13 cellular contexts compared by ENCODE assay signal in the genomic region with DNA sequence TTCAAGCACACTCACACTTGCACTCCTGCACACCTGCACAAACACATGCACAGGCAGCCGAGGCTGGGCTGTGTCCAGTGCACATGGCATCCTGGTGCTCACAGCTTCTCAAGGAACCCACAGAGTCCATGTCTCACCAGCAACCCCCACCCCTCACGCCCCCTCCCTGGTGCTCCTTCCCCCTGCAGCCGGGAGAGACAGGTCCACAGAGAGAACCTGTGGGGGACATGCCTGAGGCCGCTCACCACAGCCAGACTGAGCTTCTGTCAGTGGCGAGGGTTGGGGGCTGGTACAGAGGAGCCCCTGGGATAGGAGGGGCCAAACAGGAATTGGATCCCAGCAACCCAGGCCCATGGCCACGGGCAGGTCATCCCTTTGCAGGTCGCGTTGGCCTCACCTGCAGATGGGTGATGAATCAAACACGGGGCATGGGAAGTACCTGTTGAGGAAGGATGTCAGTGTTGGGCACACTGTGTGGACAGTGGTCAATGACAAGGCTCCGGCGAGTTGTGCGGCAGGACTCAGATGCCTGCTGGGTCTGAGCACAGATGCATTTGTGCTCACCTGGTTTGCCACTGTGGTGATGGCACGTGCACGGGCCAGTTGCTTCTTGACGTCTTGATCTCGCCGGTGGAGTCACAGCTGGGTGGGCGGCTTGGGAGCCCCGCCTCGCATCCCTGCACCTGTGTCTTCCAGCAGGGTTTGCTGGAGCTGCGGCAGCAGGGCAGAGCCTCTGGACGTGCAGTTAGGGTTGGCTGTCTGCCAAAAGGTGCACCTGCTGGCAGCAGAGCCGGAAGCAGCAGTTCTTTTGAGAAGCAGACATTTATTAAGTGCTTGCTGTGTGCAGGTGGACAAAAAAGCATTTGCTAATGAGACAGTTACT.
A peak's percentile ranks its signal among the peaks of the same experiment; 100 is the strongest.
DNase-seq lines count a peak whose midpoint lies in the region; ATAC-seq and TF ChIP-seq lines count a peak whose summit lies in the region.
"Had no signal": no experiment of that assay in that cellular context is flagged by ENCODE, and none has a peak within 500 bp of the region (broad histone marks: within the 10 kb centered on the region; RNA-seq: fewer than 3 reads in every experiment).

No MANE protein-coding gene starts in this region.

- H3K4me1 ChIP-seq in BLaER1, result peaks cover 100% of the 10 kb centered on the region
- peaks cover 9 to 28% (median 18%) of the 10 kb centered on the region in 4 donors for H3K4me1 ChIP-seq in upper lobe of left lung
- H3K4me1 ChIP-seq in prostate gland (replicated peaks), result no peaks in the 10 kb centered on the region

- peak overlapping the region; percentile 88 for H3K4me2 ChIP-seq in BLaER1

- POLR2A ChIA-PET in CD4-positive, alpha-beta T cell (lab: Charles Lee), result no interaction called here

- TF ChIP-seq CTCF in LNCaP clone FGC (IDR thresholded peaks at IDR 0.05; ENCODE audit: control insufficient read depth, extremely low read depth, insufficient read depth) (no peak), upper lobe of left lung (IDR thresholded peaks at IDR 0.05) (no peak), prostate gland (IDR thresholded peaks at IDR 0.05) (no peak)
- no peak for TF ChIP-seq CTCF in CD4-positive, alpha-beta T cell (IDR thresholded peaks at IDR 0.05)

- H3K4me3 Mint-ChIP-seq in CD4-positive, alpha-beta T cell, result no peak overlapping the region
- H3K4me3 Mint-ChIP-seq: natural killer cell; stimulated activated naive B cell treated with anti-CD40 and anti-IgM and Interleukin-4, amounts not matched to agents 10 μg/mL and 1 μg/mL and 100 μg/mL, for 72 hours had no signal

- H4K20me1 ChIP-seq in BLaER1, result no peaks in the 10 kb centered on the region

- TF ChIP-seq EP300 in upper lobe of left lung (IDR thresholded peaks at IDR 0.05), result no peak

- DNase-seq in LNCaP clone FGC (ENCODE audit: low read depth) (peak; percentile 23), NCI-H345 treated with DMSO at 0.1 percent for 48 hours (lab: John Stamatoyannopoulos, UW; ENCODE audit: unreplicated experiment) (peak; percentile 94), germinal center (ENCODE audit: low spot score) (peak; percentile 33), upper lobe of left lung (no peak), prostate gland (ENCODE audit: low spot score) (no peak)
- no peak for DNase-seq in CD4-positive, alpha-beta T cell
- DNase-seq: activated CD4-positive, CD25-positive, alpha-beta regulatory T cell; activated gamma-delta T cell; Kasumi-1; natural killer cell; stimulated activated naive B cell treated with anti-CD40 and anti-IgM and Interleukin-4, amounts not matched to agents 10 μg/mL and 1 μg/mL and 100 μg/mL, for 72 hours had no signal

- no peak overlapping the region for H3K9ac ChIP-seq in BLaER1

- no peak overlapping the region for H3K27ac Mint-ChIP-seq in CD4-positive, alpha-beta T cell
- H3K27ac Mint-ChIP-seq: natural killer cell; stimulated activated naive B cell treated with anti-CD40 and anti-IgM and Interleukin-4, amounts not matched to agents 10 μg/mL and 1 μg/mL and 100 μg/mL, for 72 hours had no signal

- H3K9me3 ChIP-seq in BLaER1 (peaks cover 12% of the 10 kb centered on the region), upper lobe of left lung (no peaks in the 10 kb centered on the region), prostate gland (no peaks in the 10 kb centered on the region)
- no peaks in the 10 kb centered on the region for H3K9me3 ChIP-seq in CD4-positive, alpha-beta T cell (ENCODE audit: control insufficient read depth, low read length)

- no peaks in the 10 kb centered on the region for H3K27me3 Mint-ChIP-seq in CD4-positive, alpha-beta T cell
- H3K27me3 Mint-ChIP-seq: stimulated activated naive B cell treated with anti-CD40 and anti-IgM and Interleukin-4, amounts not matched to agents 10 μg/mL and 1 μg/mL and 100 μg/mL, for 72 hours had no signal

- peaks cover 23% of the 10 kb centered on the region for H3K4me1 Mint-ChIP-seq in CD4-positive, alpha-beta T cell (ENCODE audit: low read depth)

- CTCF ChIA-PET in CD4-positive, alpha-beta T cell (lab: Charles Lee), result no interaction called here

- 77 to 86% methylated on average over 9 to 23 of the region's 23 CpGs for WGBS in upper lobe of left lung, 2 donors
- WGBS in prostate gland, result 70% methylated on average over 22 of the region's 23 CpGs

- intact Hi-C loops in prostate gland (cut with DNase I), result no loop called here
- intact Hi-C loops in CD4-positive, alpha-beta T cell (cut with DNase I, micrococcal nuclease), result no loop called here

- H3K4me3 ChIP-seq in BLaER1 (peak overlapping the region; percentile 2; the same call in 1 of the 2 replicates), LNCaP clone FGC (ENCODE audit: low read depth, low read length) (no peak overlapping the region), upper lobe of left lung (no peak overlapping the region), prostate gland (no peak overlapping the region)

- H3K36me3 ChIP-seq in BLaER1 (no peaks in the 10 kb centered on the region), upper lobe of left lung (no peaks in the 10 kb centered on the region), prostate gland (no peaks in the 10 kb centered on the region)

- ATAC-seq in GM18868 (IDR thresholded peaks at IDR 0.05; ENCODE audit: unreplicated experiment), result no peak
- no peak for ATAC-seq in upper lobe of left lung (ENCODE audit: low FRiP score in 2 of 2)
- ATAC-seq in CD4-positive, alpha-beta T cell (ENCODE audit: poor library complexity), result no peak
- ATAC-seq: natural killer cell; stimulated activated naive B cell treated with anti-CD40 and anti-IgM and Interleukin-4, amounts not matched to agents 10 μg/mL and 1 μg/mL and 100 μg/mL, for 72 hours had no signal

- H3K36me3 Mint-ChIP-seq in CD4-positive, alpha-beta T cell (ENCODE audit: low read depth), result no peaks in the 10 kb centered on the region
- H3K36me3 Mint-ChIP-seq: natural killer cell; stimulated activated naive B cell treated with anti-CD40 and anti-IgM and Interleukin-4, amounts not matched to agents 10 μg/mL and 1 μg/mL and 100 μg/mL, for 72 hours had no signal

- TF ChIP-seq POLR2A in upper lobe of left lung (IDR thresholded peaks at IDR 0.05) (no peak), prostate gland (IDR thresholded peaks at IDR 0.05) (no peak)

- H3K9me3 Mint-ChIP-seq in CD4-positive, alpha-beta T cell, result no peaks in the 10 kb centered on the region
- H3K9me3 Mint-ChIP-seq: natural killer cell had no signal

- H3K27me3 ChIP-seq in BLaER1, result no peaks in the 10 kb centered on the region
- H3K27me3 ChIP-seq in upper lobe of left lung, result no peaks in the 10 kb centered on the region
- H3K27me3 ChIP-seq in prostate gland (replicated peaks; ENCODE audit: insufficient read depth), result no peaks in the 10 kb centered on the region
- H3K27me3 ChIP-seq in CD4-positive, alpha-beta T cell (ENCODE audit: control insufficient read depth, insufficient read depth, low read length), result no peaks in the 10 kb centered on the region

- H3K27ac ChIP-seq in BLaER1, result peak overlapping the region; percentile 89
- no peak overlapping the region for H3K27ac ChIP-seq in upper lobe of left lung
- no peak overlapping the region for H3K27ac ChIP-seq in prostate gland
- no peak overlapping the region for H3K27ac ChIP-seq in CD4-positive, alpha-beta T cell (ENCODE audit: low read depth, low read length)

Comparison
In these comparisons a context has a peak if more than half of its experiments do, and no peak if none do; other contexts are left out.
1. DNase-seq: peak in LNCaP clone FGC (single experiment), NCI-H345 treated with DMSO at 0.1 percent for 48 hours (single experiment) and germinal center (single experiment); none in upper lobe of left lung (0 of 2), prostate gland (single experiment) and CD4-positive, alpha-beta T cell (0 of 10).